Comparison of ENCODE assay signal across 18 cellular contexts in genomic region chr7:43655584-43655983, GRCh38.
"Had no signal": no experiment of that assay in that cellular context is flagged by ENCODE, and none has a peak within 500 bp of the region (broad histone marks: within the 10 kb centered on the region; RNA-seq: fewer than 3 reads in every experiment).

No MANE protein-coding gene starts in this region.

- H3K27me3 ChIP-seq: sigmoid colon, upper lobe of right lung had no signal

- H3K9me3 Mint-ChIP-seq: mesothelial cell of epicardium; stimulated activated effector memory CD8-positive, alpha-beta T cell treated with anti-CD3 and anti-CD28 coated beads, Interleukin-12 subunit alpha, Interleukin-12 subunit beta, amount 100 ng/mL, for 72 hours had no signal

- H3K36me3 ChIP-seq: sigmoid colon, thoracic aorta, upper lobe of right lung had no signal

- H3K4me3 ChIP-seq: coronary artery, lung, sigmoid colon, thoracic aorta, upper lobe of right lung had no signal

- H3K27ac ChIP-seq: coronary artery, sigmoid colon, thoracic aorta, upper lobe of right lung had no signal

- H3K27ac Mint-ChIP-seq: activated CD4-positive, alpha-beta T cell treated with anti-CD3 and anti-CD28 coated beads, Interleukin-2, amount 10 ng/mL, durations not matched to agents 24 days and 14 days; activated naive CD8-positive, alpha-beta T cell treated with anti-CD3 and anti-CD28 coated beads, Interleukin-2, amount 10 ng/mL, durations not matched to agents 7 days and 5 days; mesothelial cell of epicardium had no signal

- H3K27me3 Mint-ChIP-seq: activated CD4-positive, alpha-beta T cell treated with anti-CD3 and anti-CD28 coated beads, Interleukin-2, amount 10 ng/mL, durations not matched to agents 24 days and 14 days; activated naive CD8-positive, alpha-beta T cell treated with anti-CD3 and anti-CD28 coated beads, Interleukin-2, amount 10 ng/mL, durations not matched to agents 7 days and 5 days had no signal

- DNase-seq: activated CD4-positive, alpha-beta T cell treated with anti-CD3 and anti-CD28 coated beads, Interleukin-2, amount 10 ng/mL, durations not matched to agents 24 days and 14 days; activated gamma-delta T cell; activated naive CD8-positive, alpha-beta T cell treated with anti-CD3 and anti-CD28 coated beads, Interleukin-2, amount 10 ng/mL, durations not matched to agents 7 days and 5 days; anterior cingulate cortex; erythroblast; head of caudate nucleus; occipital lobe; posterior cingulate gyrus; sigmoid colon; stimulated activated CD4-positive, alpha-beta T cell treated with anti-CD3 and anti-CD28 coated beads, Interleukin-4, amount 100 ng/mL, for 24 hours; T1000; upper lobe of right lung had no signal

- ATAC-seq: left lobe of liver; stimulated activated effector memory CD8-positive, alpha-beta T cell treated with anti-CD3 and anti-CD28 coated beads, Interleukin-12 subunit alpha, Interleukin-12 subunit beta, amount 100 ng/mL, for 72 hours; upper lobe of right lung had no signal

- H3K4me3 Mint-ChIP-seq: activated CD4-positive, alpha-beta T cell treated with anti-CD3 and anti-CD28 coated beads, Interleukin-2, amount 10 ng/mL, durations not matched to agents 24 days and 14 days; activated naive CD8-positive, alpha-beta T cell treated with anti-CD3 and anti-CD28 coated beads, Interleukin-2, amount 10 ng/mL, durations not matched to agents 7 days and 5 days; mesothelial cell of epicardium; stimulated activated effector memory CD8-positive, alpha-beta T cell treated with anti-CD3 and anti-CD28 coated beads, Interleukin-12 subunit alpha, Interleukin-12 subunit beta, amount 100 ng/mL, for 72 hours had no signal

- H3K9me3 ChIP-seq: sigmoid colon, thoracic aorta, upper lobe of right lung had no signal
